ENCODE assay signal across 1 cellular context in the genomic region with DNA sequence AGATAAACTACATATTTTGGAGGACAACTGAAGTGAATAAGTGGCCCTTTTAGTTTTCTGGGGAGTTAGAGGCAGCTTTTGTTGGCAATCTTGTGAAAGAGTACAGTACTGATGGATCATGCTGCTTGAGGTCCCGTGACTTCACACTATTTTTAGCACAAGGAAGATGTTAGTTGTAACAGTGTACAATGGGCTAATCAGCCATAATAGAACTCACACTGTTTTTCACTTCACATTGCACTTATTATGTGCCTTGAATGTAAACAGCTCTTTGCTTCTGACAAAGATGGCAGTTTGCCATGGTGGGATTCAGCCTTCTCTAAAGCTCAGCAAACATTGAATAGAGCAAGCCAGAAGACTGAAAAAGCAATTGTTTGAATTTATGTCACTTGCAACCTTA.
TF ChIP-seq lines count a peak whose summit lies in the region.

No MANE protein-coding gene starts in this region.

TF ChIP-seq in K562, 482 proteins besides CTCF, POLR2A, EP300 and RAD21 (continued from another document):
- TF ChIP-seq, protein P1, sequence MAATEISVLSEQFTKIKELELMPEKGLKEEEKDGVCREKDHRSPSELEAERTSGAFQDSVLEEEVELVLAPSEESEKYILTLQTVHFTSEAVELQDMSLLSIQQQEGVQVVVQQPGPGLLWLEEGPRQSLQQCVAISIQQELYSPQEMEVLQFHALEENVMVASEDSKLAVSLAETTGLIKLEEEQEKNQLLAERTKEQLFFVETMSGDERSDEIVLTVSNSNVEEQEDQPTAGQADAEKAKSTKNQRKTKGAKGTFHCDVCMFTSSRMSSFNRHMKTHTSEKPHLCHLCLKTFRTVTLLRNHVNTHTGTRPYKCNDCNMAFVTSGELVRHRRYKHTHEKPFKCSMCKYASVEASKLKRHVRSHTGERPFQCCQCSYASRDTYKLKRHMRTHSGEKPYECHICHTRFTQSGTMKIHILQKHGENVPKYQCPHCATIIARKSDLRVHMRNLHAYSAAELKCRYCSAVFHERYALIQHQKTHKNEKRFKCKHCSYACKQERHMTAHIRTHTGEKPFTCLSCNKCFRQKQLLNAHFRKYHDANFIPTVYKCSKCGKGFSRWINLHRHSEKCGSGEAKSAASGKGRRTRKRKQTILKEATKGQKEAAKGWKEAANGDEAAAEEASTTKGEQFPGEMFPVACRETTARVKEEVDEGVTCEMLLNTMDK (IDR thresholded peaks at IDR 0.05; ENCODE audit: borderline replicate concordance, insufficient read depth, low read depth, low read length, poor library complexity, severe bottlenecking), result no peak
